ENCODE assay signal across 7 cellular contexts in genomic region chr1:168256164-168256563, GRCh38.
"Had no signal": no experiment of that assay in that cellular context is flagged by ENCODE, and none has a peak within 500 bp of the region (broad histone marks: within the 10 kb centered on the region; RNA-seq: fewer than 3 reads in every experiment).

No MANE protein-coding gene starts in this region.

- H3K27ac ChIP-seq: HL-60, KMS-11 had no signal

- H3K9ac ChIP-seq: KMS-11 had no signal

- H3K27me3 Mint-ChIP-seq: IgD-negative memory B cell had no signal

- H3K27ac Mint-ChIP-seq: IgD-negative memory B cell had no signal

- H3K4me3 Mint-ChIP-seq: IgD-negative memory B cell had no signal

- H3K4me2 ChIP-seq: KMS-11 had no signal

- DNase-seq: IMR-90, KBM-7, KG1 had no signal

- FAIRE-seq: HTR-8/SVneo had no signal
